Comparison of ENCODE assay signal across 8 cellular contexts in genomic region chr2:64523667-64524603, GRCh38. TPM values are rescaled to one million over a fixed set of nuclear protein-coding genes. Genes with fewer than 3 reads are reported as not detected.
DNase-seq lines count a peak whose midpoint lies in the region; ATAC-seq, FAIRE-seq and TF ChIP-seq lines count a peak whose summit lies in the region.

Gene AFTPH, plus strand, starts transcription at chr2:64524328. Its CDS starts 27,147 bp downstream, at chr2:64551475.

- H3K9ac ChIP-seq in HepG2 (ENCODE audit: insufficient read depth, low read depth, low read length) = peak within 1 kb of the TSS; percentile 82

- no peak; the same call in 1 of the 2 replicates for TF ChIP-seq RAD21 in HepG2 (CRISPR knock-in tag; IDR thresholded peaks at IDR 0.05)

- TF ChIP-seq POLR2A in HepG2 (IDR thresholded peaks at IDR 0.05; ENCODE audit: insufficient read depth in 1 of 2, low read depth in 2 of 2, low read length in 2 of 2) = peak; percentile 82 to 90

- CTCF ChIA-PET in HepG2 (lab: Yijun Ruan, JAX; ENCODE audit: low intra/inter-chr PET ratio, low total read pairs) = interaction anchor here (1.6 to 3.8 kb wide), 4 partner anchors 38 to 350 kb away, joined by 3 to 38 read pairs (median 13); no protein-coding TSS in a partner anchor

- peak within 1 kb of the TSS; percentile 96 for H3K4me2 ChIP-seq in HepG2 (ENCODE audit: low read depth, low read length)

- H3K79me2 ChIP-seq in HepG2 (ENCODE audit: insufficient read depth, low read length) = peaks cover 41% of the 10 kb centered on the region

- H2AFZ ChIP-seq in HepG2 (ENCODE audit: low read length) = peak within 1 kb of the TSS; percentile 95

- DNase-seq in C1 segment of cervical spinal cord (lab: John Stamatoyannopoulos, UW) (peak; percentile 96 to 100 (median 98)), NCI-H774 (lab: John Stamatoyannopoulos, UW) (peak; percentile 98), dermis blood vessel endothelial cell (peak; percentile 99), HepG2 (ENCODE audit: low spot score) (peak; percentile 99)
- DNase-seq in activated CD4-positive, alpha-beta T cell treated with anti-CD3 and anti-CD28 coated beads, Interleukin-2, amount 50 U/mL, for 4 hours = peak; percentile 99 to 100
- peak; percentile 99 for DNase-seq in stimulated activated CD4-positive, alpha-beta T cell treated with anti-CD3 and anti-CD28 coated beads, Interleukin-4, amount 100 ng/mL, for 1 hour

- peak; percentile 70 for FAIRE-seq in HepG2 (lab: Jason Lieb, UNC)

- TF ChIP-seq CTCF in HepG2 (CRISPR knock-in tag; IDR thresholded peaks at IDR 0.05) = peak; percentile 62

- TF ChIP-seq EP300 in HepG2 (IDR thresholded peaks at IDR 0.05; ENCODE audit: low read depth in 2 of 2, low read length in 2 of 2) = peak; percentile 34 to 54; a peak in 2 of 4 replicates
- TF ChIP-seq EP300 in HepG2 (CRISPR knock-in tag; IDR thresholded peaks at IDR 0.05; ENCODE audit: borderline replicate concordance) = no peak; the same call in 1 of the 2 replicates

- H3K27me3 ChIP-seq in HepG2 (ENCODE audit: control insufficient read depth in 1 of 2, insufficient read depth in 2 of 2, low read length in 2 of 2) = no peaks in the 10 kb centered on the region; a peak in 1 of 5 replicates

- ATAC-seq in GM19372 (IDR thresholded peaks at IDR 0.05; ENCODE audit: low read depth, unreplicated experiment) = peak; percentile 79
- peak; percentile 62 for ATAC-seq in HG03558 (IDR thresholded peaks at IDR 0.05; ENCODE audit: extremely low read depth, unreplicated experiment)
- ATAC-seq in HepG2 = peak; percentile 96

- H3K27ac ChIP-seq in HepG2 (ENCODE audit: extremely low read length, insufficient read depth, low read length) = peak within 1 kb of the TSS; percentile 73

- WGBS in HepG2 (ENCODE audit: low lambda C conversion rate) = 1% methylated on average over 56 of the region's 67 CpGs

- H3K4me1 ChIP-seq in HepG2 (ENCODE audit: insufficient read depth, low read length) = peaks cover 30% of the 10 kb centered on the region

- in situ Hi-C loops in HepG2 (cut with HindIII; ENCODE audit: extremely low pct_ligation_motif_present, low pct_unique_long_range_greater_than_20kb) = no loop called here

- POLR2A ChIA-PET in HepG2 (lab: Yijun Ruan, JAX) = interaction anchor here (0.7 to 1.6 kb wide), 10 partner anchors 9 to 532 kb away, joined by 3 to 7 read pairs (median 3); partner anchors contain the start of genes LGALSL and SERTAD2

- H3K36me3 ChIP-seq in HepG2 (replicated peaks in 1 of 2; ENCODE audit: control insufficient read depth in 1 of 2, insufficient read depth in 2 of 2, low read length in 2 of 2) = peaks cover 2% of the 10 kb centered on the region in 2 experiments; a peak in 2 of 5 replicates

- peak within 1 kb of the TSS; percentile 95 to 100 (median 98) for H3K4me3 ChIP-seq in HepG2 (replicated peaks in 1 of 3; ENCODE audit: insufficient read depth in 1 of 3, low read depth in 2 of 3, low read length in 3 of 3)

- TSS peak; percentile 94 for BruUV-seq in HepG2 (replicated peaks; lab: Mats Ljungman, UMichigan)

- intact Hi-C loops in HepG2 (cut with micrococcal nuclease; ENCODE audit: unreplicated experiment) = loop anchor here (1.0 to 5.0 kb wide), 6 partner anchors 19 to 363 kb away; partner anchors contain the start of gene SERTAD2

- no peaks in the 10 kb centered on the region for H3K9me3 ChIP-seq in HepG2 (ENCODE audit: low read length)

- peaks cover 15% of the 10 kb centered on the region; the same call in 1 of the 2 replicates for H4K20me1 ChIP-seq in HepG2 (ENCODE audit: insufficient read depth, low read length)

TF ChIP-seq in HepG2, 621 proteins besides CTCF, POLR2A, EP300 and RAD21 (continues in another document):
- TF ChIP-seq PCBP1 (IDR thresholded peaks at IDR 0.05; ENCODE audit: borderline replicate concordance, low read depth, low read length) (peak; percentile 90), NR2F6 (IDR thresholded peaks at IDR 0.05) (no peak), NR2F6 (CRISPR knock-in tag; IDR thresholded peaks at IDR 0.05) (peak; percentile 52; the same call in 1 of the 2 replicates), HINFP (CRISPR knock-in tag; IDR thresholded peaks at IDR 0.05; ENCODE audit: low read depth) (no peak; the same call in 1 of the 2 replicates), NR3C1 (CRISPR knock-in tag; IDR thresholded peaks at IDR 0.05) (no peak), DMTF1 (CRISPR knock-in tag; IDR thresholded peaks at IDR 0.05) (no peak), SP5 (CRISPR knock-in tag; IDR thresholded peaks at IDR 0.05; ENCODE audit: borderline replicate concordance, low read depth) (peak; percentile 73; the same call in 1 of the 2 replicates), TAF15 (IDR thresholded peaks at IDR 0.05; ENCODE audit: low read depth, low read length, poor library complexity, severe bottlenecking) (peak; percentile 80), SALL1 (CRISPR knock-in tag; IDR thresholded peaks at IDR 0.05) (peak; percentile 88), ETV5 (CRISPR knock-in tag; IDR thresholded peaks at IDR 0.05; ENCODE audit: borderline replicate concordance) (peak; percentile 62; the same call in 1 of the 2 replicates), MYNN (CRISPR knock-in tag; IDR thresholded peaks at IDR 0.05; ENCODE audit: low read depth) (0 out of 2 replicates have a peak, but pooled peaks have one; percentile 51), ZNF513 (CRISPR knock-in tag; conservative IDR thresholded peaks at IDR 0.05) (no peak), ZNF75D (CRISPR knock-in tag; IDR thresholded peaks at IDR 0.05; ENCODE audit: borderline replicate concordance) (no peak)

RNA-seq across cellular contexts. Expression of gene AFTPH, which starts in this region (rescaled TPM):
- total RNA-seq in dermis blood vessel endothelial cell (37.9 and 48.0 TPM in 2 replicates), HepG2 (2016; rRNA removed; fragmentation: Illumina TruSeq; extraction: Trizol) (36.8 and 45.9 TPM in 2 replicates)
- 17.9 and 21.2 TPM in 2 replicates for total RNA-seq in HepG2 (2016; cell fraction: cytosol; rRNA removed; fragmentation: Illumina TruSeq; extraction: Trizol; ENCODE audit: low read depth)
- total RNA-seq in HepG2 (2016; cell fraction: insoluble cytoplasmic fraction; rRNA removed; fragmentation: Illumina TruSeq; extraction: Trizol) = 36.6 and 50.6 TPM in 2 replicates
- 30.5 and 36.5 TPM in 2 replicates for total RNA-seq in HepG2 (2016; cell fraction: membrane; rRNA removed; fragmentation: Illumina TruSeq; extraction: Trizol)
- 27.4 and 31.1 TPM in 2 replicates for total RNA-seq in HepG2 (2016; cell fraction: nucleus; rRNA removed; fragmentation: Illumina TruSeq; extraction: Trizol)
- 22.6 and 27.5 TPM in 2 replicates for polyA plus RNA-seq in HepG2 (2011; rRNA removed)
- 12.5 and 16.4 TPM in 2 replicates for polyA plus RNA-seq in HepG2 (2011; cell fraction: cytosol; rRNA removed)
- 8.6 and 11.4 TPM in 2 replicates for polyA plus RNA-seq in HepG2 (2011; cell fraction: nucleus; rRNA removed)
- polyA plus RNA-seq in HepG2 (2012) = 19.6 and 29.6 TPM in 2 replicates
- polyA plus RNA-seq in HepG2 (2016; cell fraction: cytosol; fragmentation: Illumina TruSeq; extraction: Trizol; ENCODE audit: low read depth) = 3.8 and 5.1 TPM in 2 replicates
- 41.1 and 41.2 TPM in 2 replicates for polyA plus RNA-seq in HepG2 (2016; cell fraction: insoluble cytoplasmic fraction; fragmentation: Illumina TruSeq; extraction: Trizol; ENCODE audit: low read depth)
- 11.6 and 13.1 TPM in 2 replicates for polyA plus RNA-seq in HepG2 (2016; cell fraction: membrane; fragmentation: Illumina TruSeq; extraction: Trizol; ENCODE audit: low read depth)
- polyA plus RNA-seq in HepG2 (2016; cell fraction: nucleus; fragmentation: Illumina TruSeq; extraction: Trizol; ENCODE audit: insufficient read depth, low read depth) = 35.6 and 37.0 TPM in 2 replicates
- polyA minus RNA-seq in HepG2 (2011; rRNA and poly(A)+ RNA removed; ENCODE audit: low replicate concordance) = 9.2 and 13.7 TPM in 2 replicates
- polyA minus RNA-seq in HepG2 (2011; cell fraction: cytosol; rRNA and poly(A)+ RNA removed) = 16.5 and 19.2 TPM in 2 replicates
- 36.2 and 39.9 TPM in 2 replicates for polyA minus RNA-seq in HepG2 (2011; cell fraction: nucleus; rRNA and poly(A)+ RNA removed)

Comparison
In these comparisons a context has a peak if more than half of its experiments do, and no peak if none do; other contexts are left out.
1. Peak in every context shown above with its lines: DNase-seq, ATAC-seq, H3K4me3 ChIP-seq and H3K27ac ChIP-seq.